In genomic region chr1:24541711-24542346, GRCh38 we compare ENCODE assay signal across 9 cellular contexts. TPM values are rescaled to one million over a fixed set of nuclear protein-coding genes. Genes with fewer than 3 reads are reported as not detected.
DNase-seq lines count a peak whose midpoint lies in the region; FAIRE-seq and TF ChIP-seq lines count a peak whose summit lies in the region.
"Had no signal": no experiment of that assay in that cellular context is flagged by ENCODE, and none has a peak within 500 bp of the region (broad histone marks: within the 10 kb centered on the region; RNA-seq: fewer than 3 reads in every experiment).

No MANE protein-coding gene starts in this region.

- TF ChIP-seq POLR2A in endothelial cell of umbilical vein (IDR thresholded peaks at IDR 0.05; ENCODE audit: low read depth, low read length) (no peak), spleen (IDR thresholded peaks at IDR 0.05) (no peak), lower leg skin (IDR thresholded peaks at IDR 0.05) (no peak)

- no peak overlapping the region for H3K4me2 ChIP-seq in endothelial cell of umbilical vein (ENCODE audit: insufficient read depth, low read length)

- intact Hi-C loops in endothelial cell of umbilical vein (cut with micrococcal nuclease) (loop anchor here (1.0 kb wide), 1 partner anchor 93 kb away; no protein-coding TSS in a partner anchor), spleen (cut with DNase I; ENCODE audit: low total_unique reads) (no loop called here), lower leg skin (cut with DNase I; ENCODE audit: low total_unique reads) (no loop called here)

- H3K9me3 ChIP-seq in endothelial cell of umbilical vein (replicated peaks; ENCODE audit: control insufficient read depth, insufficient read depth, low read length) (no peaks in the 10 kb centered on the region), spleen (no peaks in the 10 kb centered on the region)

- DNase-seq in DMS 273 (lab: John Stamatoyannopoulos, UW; ENCODE audit: unreplicated experiment) (peak; percentile 26), DMS 273 treated with DMSO at 0.1 percent for 48 hours (lab: John Stamatoyannopoulos, UW) (no peak), RWPE1 (ENCODE audit: low spot score) (no peak), endothelial cell of umbilical vein (ENCODE audit: low read depth, low spot score) (no peak), spleen (no peak), NCI-H2227 (lab: John Stamatoyannopoulos, UW; ENCODE audit: unreplicated experiment) (no peak), amniotic stem cell (lab: John Stamatoyannopoulos, UW) (no peak), lower leg skin (ENCODE audit: low spot score in 2 of 2) (no peak)

- H3K27ac ChIP-seq in RWPE1: no peak overlapping the region
- no peak overlapping the region for H3K27ac ChIP-seq in endothelial cell of umbilical vein (ENCODE audit: insufficient read depth, low read depth, low read length)
- no peak overlapping the region for H3K27ac ChIP-seq in spleen

- dilution Hi-C loops in endothelial cell of umbilical vein (cut with MboI; ENCODE audit: extremely low pct_ligation_motif_present, low sequenced_read_pairs): no loop called here

- peak; percentile 70 for FAIRE-seq in endothelial cell of umbilical vein (lab: Jason Lieb, UNC)
- FAIRE-seq: A204.1 had no signal

- H3K27me3 ChIP-seq in endothelial cell of umbilical vein (ENCODE audit: control insufficient read depth in 2 of 2, insufficient read depth in 2 of 2, low read length in 2 of 2): peaks cover 0 to 2% of the 10 kb centered on the region in 2 experiments
- H3K27me3 ChIP-seq in spleen (replicated peaks in 1 of 7): no peaks in the 10 kb centered on the region

- WGBS in spleen, 5 donors: 68 to 77% (median 72%) methylated on average over 8 of the region's 8 CpGs
- 76 to 78% methylated on average over 8 of the region's 8 CpGs for WGBS in lower leg skin, 2 donors

- CTCF ChIA-PET in RWPE1 (lab: Yijun Ruan, JAX): interaction anchor here (0.5 to 1.3 kb wide), 7 partner anchors 13 to 352 kb away, joined by 3 to 5 read pairs (median 4); partner anchors contain the start of gene NCMAP
- CTCF ChIA-PET in endothelial cell of umbilical vein (lab: Charles Lee): interaction anchor here (0.6 to 2.4 kb wide), 11 partner anchors 13 to 726 kb away, joined by 3 to 21 read pairs (median 4); no protein-coding TSS in a partner anchor

- H3K4me1 ChIP-seq in endothelial cell of umbilical vein (ENCODE audit: control insufficient read depth, extremely low read depth, insufficient read depth, low read length) (peaks cover 3% of the 10 kb centered on the region), spleen (peaks cover under 1 to 41% (median 13%) of the 10 kb centered on the region in 6 donors)

- H3K9ac ChIP-seq in endothelial cell of umbilical vein (replicated peaks; ENCODE audit: extremely low read depth, insufficient read depth, low read length): no peak overlapping the region

- POLR2A ChIA-PET in RWPE1 (lab: Yijun Ruan, JAX; ENCODE audit: low non-redundant PET): interaction anchor here (0.6 kb wide), 1 partner anchor 181 kb away, joined by 9 read pairs; no protein-coding TSS in a partner anchor
- POLR2A ChIA-PET in endothelial cell of umbilical vein (lab: Charles Lee): no interaction called here

- TF ChIP-seq CTCF in RWPE1 (conservative IDR thresholded peaks at IDR 0.05; ENCODE audit: low read depth): peak; percentile 33
- TF ChIP-seq CTCF in endothelial cell of umbilical vein (IDR thresholded peaks at IDR 0.05; ENCODE audit: extremely low read depth in 1 of 2, insufficient read depth in 1 of 2, low read depth in 1 of 2, low read length in 2 of 2): peak; percentile 46 to 47
- peak in 7 of 11 experiments; percentile 15 to 46 (median 32) for TF ChIP-seq CTCF in spleen (IDR thresholded peaks at IDR 0.05 in 8 of 11, conservative IDR thresholded peaks at IDR 0.05 in 3 of 11)
- no peak for TF ChIP-seq CTCF in lower leg skin (IDR thresholded peaks at IDR 0.05)

- no peaks in the 10 kb centered on the region for H4K20me1 ChIP-seq in endothelial cell of umbilical vein (replicated peaks; ENCODE audit: control insufficient read depth, extremely low read depth, insufficient read depth, low read length)

- H3K9me1 ChIP-seq in endothelial cell of umbilical vein (replicated peaks; ENCODE audit: control insufficient read depth, extremely low read depth, insufficient read depth, low read length): no peaks in the 10 kb centered on the region

- H3K36me3 ChIP-seq in endothelial cell of umbilical vein (ENCODE audit: control insufficient read depth in 2 of 2, extremely low read depth in 1 of 2, insufficient read depth in 2 of 2, low read length in 2 of 2) (no peaks in the 10 kb centered on the region), spleen (no peaks in the 10 kb centered on the region)

- BruUV-seq in endothelial cell of umbilical vein (replicated peaks; lab: Mats Ljungman, UMichigan): no TSS peak

- H3K4me3 ChIP-seq in endothelial cell of umbilical vein (replicated peaks in 1 of 3; ENCODE audit: insufficient read depth in 1 of 3, low read depth in 1 of 3, low read length in 3 of 3) (no peak overlapping the region), spleen (no peak overlapping the region), lower leg skin (ENCODE audit: low read depth, poor library complexity, severe bottlenecking) (no peak overlapping the region)

- H3K79me2 ChIP-seq in endothelial cell of umbilical vein (ENCODE audit: control insufficient read depth, insufficient read depth, low read length): no peaks in the 10 kb centered on the region

- H2AFZ ChIP-seq in endothelial cell of umbilical vein (ENCODE audit: low read depth, low read length): no peak overlapping the region

TF ChIP-seq in endothelial cell of umbilical vein, 7 proteins besides CTCF, POLR2A, EP300 and RAD21:
- TF ChIP-seq MAX (IDR thresholded peaks at IDR 0.05; ENCODE audit: insufficient read depth, insufficient read length) (no peak), JUN (IDR thresholded peaks at IDR 0.05; ENCODE audit: borderline replicate concordance, insufficient read depth, insufficient read length, low read depth) (no peak), MYC (IDR thresholded peaks at IDR 0.05; ENCODE audit: low read depth, low read length) (no peak), FOS (IDR thresholded peaks at IDR 0.05; ENCODE audit: borderline replicate concordance, insufficient read depth, low read length) (no peak), EZH2 (IDR thresholded peaks at IDR 0.05; ENCODE audit: borderline replicate concordance, low read depth, low read length, severe bottlenecking) (no peak), POLR2AphosphoS5 (IDR thresholded peaks at IDR 0.05; ENCODE audit: insufficient read depth, low read depth, low read length) (no peak), GATA2 (IDR thresholded peaks at IDR 0.05; ENCODE audit: insufficient read depth, insufficient read length, low read depth, low read length) (no peak)

RNA-seq across cellular contexts. Expression of gene NCMAP, which starts 14.1 kb away (rescaled TPM):
- not detected in 2 replicates for total RNA-seq in endothelial cell of umbilical vein
- polyA plus RNA-seq in endothelial cell of umbilical vein: not detected in 2 replicates
- not detected in 2 replicates for polyA plus RNA-seq in endothelial cell of umbilical vein (2011; cell fraction: cytosol; rRNA removed)
- polyA plus RNA-seq in endothelial cell of umbilical vein (2011; cell fraction: nucleus; rRNA removed): not detected in 2 replicates
- not detected in 2 replicates for polyA plus RNA-seq in endothelial cell of umbilical vein (2012)
- polyA minus RNA-seq in endothelial cell of umbilical vein: not detected in 2 replicates
- polyA minus RNA-seq in endothelial cell of umbilical vein (2011; cell fraction: cytosol; rRNA and poly(A)+ RNA removed): not detected
- not detected in 2 replicates for polyA minus RNA-seq in endothelial cell of umbilical vein (2011; cell fraction: nucleus; rRNA and poly(A)+ RNA removed)
- total RNA-seq in spleen: under 1 TPM in 3 of 7 donors, not detected in 4; 0.09 to 0.22 (median 0.20) TPM
- polyA plus RNA-seq in spleen: under 1 TPM in 2 of 3 donors, not detected in 1; 0.03 to 0.10 TPM
- total RNA-seq in lower leg skin: 1 to 10 TPM in 1 of 4 donors, under 1 TPM in 3; 0.21 to 1.3 (median 0.60) TPM

RNA-seq across cellular contexts. Expression of gene RCAN3, which starts 39.2 kb away (rescaled TPM):
- total RNA-seq in endothelial cell of umbilical vein (2.7 and 5.1 TPM in 2 replicates), spleen (10 to 100 TPM; 14.4 to 21.7 (median 17.9) TPM), lower leg skin (10 to 100 TPM; 24.0 to 38.0 (median 29.4) TPM)
- polyA plus RNA-seq in endothelial cell of umbilical vein (0.76 and 0.99 TPM in 2 replicates), spleen (1 to 10 TPM; 6.1 to 7.2 (median 6.4) TPM)
- 1.1 and 1.4 TPM in 2 replicates for polyA plus RNA-seq in endothelial cell of umbilical vein (2011; cell fraction: cytosol; rRNA removed)
- 1.2 TPM in 2 replicates for polyA plus RNA-seq in endothelial cell of umbilical vein (2011; cell fraction: nucleus; rRNA removed)
- 1.1 and 1.5 TPM in 2 replicates for polyA plus RNA-seq in endothelial cell of umbilical vein (2012)
- 2.7 TPM in 2 replicates for polyA minus RNA-seq in endothelial cell of umbilical vein
- polyA minus RNA-seq in endothelial cell of umbilical vein (2011; cell fraction: cytosol; rRNA and poly(A)+ RNA removed): 5.1 TPM
- 0.58 and 0.77 TPM in 2 replicates for polyA minus RNA-seq in endothelial cell of umbilical vein (2011; cell fraction: nucleus; rRNA and poly(A)+ RNA removed)

Comparison
In these comparisons a context has a peak if more than half of its experiments do, and no peak if none do; other contexts are left out.
1. CTCF ChIP-seq: peak in RWPE1 (single experiment), endothelial cell of umbilical vein (2 of 2) and spleen (7 of 11); none in lower leg skin (0 of 3).